In genomic region chr3:114600571-114600970, GRCh38 we compare ENCODE assay signal across 18 cellular contexts.
"Had no signal": no experiment of that assay in that cellular context is flagged by ENCODE, and none has a peak within 500 bp of the region (broad histone marks: within the 10 kb centered on the region; RNA-seq: fewer than 3 reads in every experiment).

No MANE protein-coding gene starts in this region.

- ATAC-seq: heart left ventricle; left colon; naive thymus-derived CD4-positive, alpha-beta T cell; right lobe of liver had no signal

- H3K9me3 Mint-ChIP-seq: naive thymus-derived CD4-positive, alpha-beta T cell had no signal

- H3K4me1 ChIP-seq: right lobe of liver, transverse colon had no signal

- H3K27ac Mint-ChIP-seq: naive thymus-derived CD4-positive, alpha-beta T cell had no signal

- DNase-seq: cortex of kidney; dorsolateral prefrontal cortex; effector CD8-positive, alpha-beta T cell; foreskin melanocyte; heart left ventricle; hippocampal formation; left colon; naive thymus-derived CD4-positive, alpha-beta T cell; right lobe of liver; stimulated activated CD4-positive, alpha-beta T cell treated with anti-CD3 and anti-CD28 coated beads, Interleukin-2, amount 100 ng/mL, for 24 hours; stimulated activated CD4-positive, alpha-beta T cell treated with anti-CD3 and anti-CD28 coated beads, Interleukin-4, amount 100 ng/mL, for 4 hours; stimulated activated naive CD4-positive, alpha-beta T cell; stomach; substantia nigra; transverse colon had no signal

- H3K36me3 ChIP-seq: neutrophil, stomach, thoracic aorta, transverse colon had no signal

- H3K27ac ChIP-seq: dorsolateral prefrontal cortex, heart left ventricle, neutrophil, right lobe of liver, skin epidermis, stomach, thoracic aorta, transverse colon had no signal

- H3K4me3 ChIP-seq: dorsolateral prefrontal cortex, heart left ventricle, right lobe of liver, skin epidermis, stomach, thoracic aorta, transverse colon had no signal

- H3K27me3 Mint-ChIP-seq: naive thymus-derived CD4-positive, alpha-beta T cell had no signal

- H3K4me3 Mint-ChIP-seq: naive thymus-derived CD4-positive, alpha-beta T cell had no signal

- H3K9me3 ChIP-seq: heart left ventricle, neutrophil, right lobe of liver, stomach, thoracic aorta, transverse colon had no signal

- H3K27me3 ChIP-seq: dorsolateral prefrontal cortex, heart left ventricle, neutrophil, right lobe of liver, stomach, transverse colon had no signal
